In the genomic region with DNA sequence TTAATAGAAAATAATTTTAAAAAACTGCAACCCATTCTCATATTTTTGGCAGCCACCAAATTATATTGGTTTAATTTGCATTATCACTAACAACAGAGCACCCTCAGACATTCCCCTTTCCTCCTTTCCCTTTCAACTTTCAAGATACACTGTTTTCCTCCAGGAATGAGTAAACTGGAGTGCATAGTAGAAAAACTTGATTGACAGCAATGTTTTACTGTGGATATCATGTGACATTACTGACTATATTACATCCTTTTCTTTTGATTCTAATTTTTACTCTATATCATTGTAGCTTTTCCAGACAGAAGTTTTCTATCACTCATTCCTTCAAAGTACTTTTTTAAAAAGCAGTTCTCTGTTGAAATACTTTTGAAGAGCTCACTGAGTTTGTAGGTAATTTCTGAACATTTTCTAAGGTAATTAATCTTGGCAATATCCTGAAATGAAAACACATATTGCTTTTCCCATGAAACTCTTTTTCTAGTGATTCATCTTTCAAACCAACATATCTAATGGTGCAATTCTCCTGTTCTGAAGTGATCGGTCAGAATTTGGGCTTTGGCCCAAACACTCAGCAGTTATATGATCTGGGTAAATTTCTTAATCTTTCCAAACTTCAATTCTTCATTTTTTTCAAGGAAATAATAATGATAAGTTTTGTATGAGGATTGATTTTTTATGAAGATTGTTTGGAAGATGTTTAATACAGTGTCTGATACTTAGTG, we compare ENCODE assay signal across 20 cellular contexts.
"Had no signal": no experiment of that assay in that cellular context is flagged by ENCODE, and none has a peak within 500 bp of the region (broad histone marks: within the 10 kb centered on the region; RNA-seq: fewer than 3 reads in every experiment).

No MANE protein-coding gene starts in this region.

- H3K9me3 ChIP-seq: heart right ventricle, mucosa of descending colon, right lobe of liver, suprapubic skin, upper lobe of left lung had no signal

- H3K4me3 ChIP-seq: heart right ventricle, mucosa of descending colon, right lobe of liver, suprapubic skin, upper lobe of left lung had no signal

- H3K27ac ChIP-seq: heart right ventricle, right lobe of liver, suprapubic skin, upper lobe of left lung, VCaP had no signal

- H3K4me1 ChIP-seq: heart right ventricle, right lobe of liver, suprapubic skin, upper lobe of left lung had no signal

- H3K27me3 ChIP-seq: heart right ventricle, right lobe of liver, suprapubic skin, upper lobe of left lung had no signal

- H3K36me3 ChIP-seq: heart right ventricle, right lobe of liver, suprapubic skin, upper lobe of left lung had no signal

- DNase-seq: activated CD4-positive, alpha-beta memory T cell treated with anti-CD3 and anti-CD28 coated beads, Interleukin-2, amount 10 ng/mL, durations not matched to agents 7 days and 5 days; activated CD8-positive, alpha-beta memory T cell treated with anti-CD3 and anti-CD28 coated beads, Interleukin-2, amount 50 U/mL, for 4 hours; activated naive CD8-positive, alpha-beta T cell treated with anti-CD3 and anti-CD28 coated beads, Interleukin-2, amount 10 ng/mL, durations not matched to agents 7 days and 5 days; activated T-cell treated with anti-CD3 and anti-CD28 coated beads, Interleukin-2, amount 50 U/mL, for 72 hours; central memory CD4-positive, alpha-beta T cell; dermis blood vessel endothelial cell; erythroblast; heart right ventricle; islet precursor cell; mammary epithelial cell; mucosa of descending colon; natural killer cell; right lobe of liver; stimulated activated CD4-positive, alpha-beta T cell treated with anti-CD3 and anti-CD28 coated beads, Interleukin-12 subunit alpha, Interleukin-12 subunit beta, amount 100 ng/mL, for 4 hours; stimulated activated naive CD4-positive, alpha-beta T cell treated with Interleukin-2 at 50 U/mL for 16 hours; T-cell had no signal

- ATAC-seq: activated T-cell treated with anti-CD3 and anti-CD28 coated beads, Interleukin-2, amount 50 U/mL, for 72 hours; heart right ventricle; left lobe of liver; mucosa of descending colon; natural killer cell; right lobe of liver; T-cell had no signal
